ENCODE assay signal across 8 cellular contexts in genomic region chr12:54279227-54279631, GRCh38. TPM values are rescaled to one million over a fixed set of nuclear protein-coding genes. Genes with fewer than 3 reads are reported as not detected.
DNase-seq lines count a peak whose midpoint lies in the region; ATAC-seq and TF ChIP-seq lines count a peak whose summit lies in the region.

No MANE protein-coding gene starts in this region.

- H3K23ac ChIP-seq in mesenchymal stem cell (ENCODE audit: low read length in 2 of 2), result no peak overlapping the region

- no peak for TF ChIP-seq POLR2A in heart left ventricle (IDR thresholded peaks at IDR 0.05)
- peak; percentile 47 for TF ChIP-seq POLR2A in breast epithelium (IDR thresholded peaks at IDR 0.05)
- TF ChIP-seq POLR2A in vagina (IDR thresholded peaks at IDR 0.05), result no peak

- no peak overlapping the region for H4K8ac ChIP-seq in mesenchymal stem cell (ENCODE audit: low read length)

- WGBS in heart left ventricle, 4 donors, result 0 to 1% (median 0%) methylated on average over 19 of the region's 19 CpGs
- under 1% methylated on average over 19 of the region's 19 CpGs for WGBS in mesenchymal stem cell

- peak overlapping the region; percentile 75 for H3K4me2 ChIP-seq in mesenchymal stem cell (ENCODE audit: low read length, poor library complexity, severe bottlenecking)

- H2BK15ac ChIP-seq in mesenchymal stem cell (ENCODE audit: low read depth, poor library complexity, severe bottlenecking), result no peak overlapping the region

- no peak overlapping the region for H2AFZ ChIP-seq in mesenchymal stem cell (ENCODE audit: low read depth, low read length)

- DNase-seq in heart left ventricle (no peak), left ventricle myocardium superior (no peak), breast epithelium (ENCODE audit: low spot score in 2 of 2) (no peak), mesenchymal stem cell (no peak), vagina (ENCODE audit: extremely low spot score in 2 of 2) (no peak), NCI-H82 (lab: John Stamatoyannopoulos, UW) (no peak)
- no peak for DNase-seq in activated CD4-positive, alpha-beta T cell treated with anti-CD3 and anti-CD28 coated beads, Interleukin-2, amount 50 U/mL, for 1 hour
- no peak for DNase-seq in activated CD8-positive, alpha-beta memory T cell treated with anti-CD3 and anti-CD28 coated beads, Interleukin-2, amount 50 U/mL, for 4 hours

- peak overlapping the region; percentile 86 for H2AK5ac ChIP-seq in mesenchymal stem cell (ENCODE audit: low read length, severe bottlenecking)

- intact Hi-C loops in heart left ventricle (cut with DNase I), result loop anchor here in 2 of 10 donors (2.0 kb wide), 3 partner anchors 18 to 46 kb away; partner anchors contain the start of gene COPZ1 (in 1 of the 2)
- intact Hi-C loops in left ventricle myocardium superior (cut with micrococcal nuclease), result no loop called here
- intact Hi-C loops in breast epithelium (cut with DNase I; ENCODE audit: low total_unique reads), result no loop called here
- intact Hi-C loops in vagina (cut with DNase I), result no loop called here

- H3K27ac ChIP-seq in heart left ventricle, result peak overlapping the region; percentile 82 to 99 (median 94)
- H3K27ac ChIP-seq in breast epithelium, result peak overlapping the region; percentile 93 to 96
- peak overlapping the region; percentile 96 for H3K27ac ChIP-seq in mesenchymal stem cell (ENCODE audit: low read length, poor library complexity, severe bottlenecking)
- peak overlapping the region; percentile 84 for H3K27ac ChIP-seq in vagina

- H4K91ac ChIP-seq in mesenchymal stem cell (ENCODE audit: low read length), result no peak overlapping the region

- TF ChIP-seq CTCF in heart left ventricle (IDR thresholded peaks at IDR 0.05) (no peak), breast epithelium (IDR thresholded peaks at IDR 0.05) (no peak), vagina (IDR thresholded peaks at IDR 0.05) (no peak)

- no peak overlapping the region for H2BK120ac ChIP-seq in mesenchymal stem cell (ENCODE audit: low read depth, low read length)

- H3K36me3 ChIP-seq in heart left ventricle, result peaks cover 0 to 31% (median 29%) of the 10 kb centered on the region in 9 donors
- no peaks in the 10 kb centered on the region for H3K36me3 ChIP-seq in breast epithelium
- H3K36me3 ChIP-seq in mesenchymal stem cell (ENCODE audit: control insufficient read depth in 1 of 2, insufficient read depth in 2 of 2, low read depth in 1 of 2, low read length in 2 of 2), result peaks cover 5 to 32% of the 10 kb centered on the region in 2 experiments
- H3K36me3 ChIP-seq in vagina, result peaks cover 4 to 23% of the 10 kb centered on the region in 2 donors

- H3K79me1 ChIP-seq in mesenchymal stem cell (replicated peaks; ENCODE audit: low read length, poor library complexity, severe bottlenecking), result no peaks in the 10 kb centered on the region

- H2BK5ac ChIP-seq in mesenchymal stem cell (ENCODE audit: low read depth, low read length, poor library complexity, severe bottlenecking), result peak overlapping the region; percentile 84

- no peaks in the 10 kb centered on the region for H3K9me3 ChIP-seq in heart left ventricle
- no peaks in the 10 kb centered on the region for H3K9me3 ChIP-seq in breast epithelium
- no peaks in the 10 kb centered on the region for H3K9me3 ChIP-seq in mesenchymal stem cell (ENCODE audit: control insufficient read depth, low read length)
- H3K9me3 ChIP-seq in vagina, result no peaks in the 10 kb centered on the region

- peak overlapping the region in 1 of 2 experiments; percentile 82 for H3K14ac ChIP-seq in mesenchymal stem cell (ENCODE audit: low read length in 2 of 2)

- H2BK12ac ChIP-seq in mesenchymal stem cell (ENCODE audit: low read length in 2 of 2), result peak overlapping the region in 1 of 2 experiments; percentile 76

- peak overlapping the region in 1 of 2 experiments; percentile 93 for H3K4ac ChIP-seq in mesenchymal stem cell (ENCODE audit: low read depth in 1 of 2, low read length in 2 of 2)

- peaks cover 7 to 54% (median 47%) of the 10 kb centered on the region in 12 donors for H3K4me1 ChIP-seq in heart left ventricle
- H3K4me1 ChIP-seq in breast epithelium, result peaks cover 3 to 34% of the 10 kb centered on the region in 2 donors
- peaks cover 5% of the 10 kb centered on the region for H3K4me1 ChIP-seq in mesenchymal stem cell (ENCODE audit: control insufficient read depth, insufficient read depth, low read depth, low read length)
- H3K4me1 ChIP-seq in vagina, result peaks cover 54% of the 10 kb centered on the region

- peak overlapping the region; percentile 60 to 93 (median 72) for H3K4me3 ChIP-seq in heart left ventricle
- peak overlapping the region; percentile 76 to 79 (median 76) for H3K4me3 ChIP-seq in breast epithelium
- H3K4me3 ChIP-seq in mesenchymal stem cell (ENCODE audit: insufficient read depth in 1 of 2, low read depth in 1 of 2, low read length in 2 of 2), result peak overlapping the region; percentile 62 to 88
- peak overlapping the region; percentile 62 to 84 for H3K4me3 ChIP-seq in vagina

- H3K9ac ChIP-seq in mesenchymal stem cell (ENCODE audit: low read length), result peak overlapping the region; percentile 95

- H3K27me3 ChIP-seq in heart left ventricle (no peaks in the 10 kb centered on the region), breast epithelium (no peaks in the 10 kb centered on the region), mesenchymal stem cell (ENCODE audit: control insufficient read depth in 1 of 2, insufficient read depth in 1 of 2, low read length in 2 of 2) (no peaks in the 10 kb centered on the region), vagina (no peaks in the 10 kb centered on the region)

- peak overlapping the region in 1 of 2 experiments; percentile 60 for H3K18ac ChIP-seq in mesenchymal stem cell (ENCODE audit: low read depth in 1 of 2, low read length in 2 of 2)

- ATAC-seq in heart left ventricle, result no peak
- ATAC-seq in left ventricle myocardium superior, result no peak

RNA-seq across cellular contexts. Expression of gene CBX5, which starts 0.7 kb away (rescaled TPM):
- total RNA-seq in heart left ventricle (10 to 100 TPM; 22.3 to 59.5 (median 49.4) TPM), left ventricle myocardium superior (48.0 TPM), breast epithelium (10 to 100 TPM; 22.4 to 45.8 (median 31.8) TPM), vagina (21.6 TPM)
- 10 to 100 TPM; 18.4 to 32.1 TPM for polyA plus RNA-seq in heart left ventricle
- polyA plus RNA-seq in mesenchymal stem cell (2013, experiment 1 of 2), result 34.7 TPM
- 34.1 TPM for polyA plus RNA-seq in mesenchymal stem cell (2013, experiment 2 of 2)

RNA-seq across cellular contexts. Expression of gene HNRNPA1, which starts 1.3 kb away (rescaled TPM):
- total RNA-seq in heart left ventricle (100 to 1,000 TPM; 129 to 565 (median 396) TPM), left ventricle myocardium superior (450 TPM), breast epithelium (100 to 1,000 TPM; 387 to 571 (median 477) TPM), vagina (521 TPM)
- 100 to 1,000 TPM; 315 to 735 TPM for polyA plus RNA-seq in heart left ventricle
- polyA plus RNA-seq in mesenchymal stem cell (2013, experiment 1 of 2), result 983 TPM
- 943 TPM for polyA plus RNA-seq in mesenchymal stem cell (2013, experiment 2 of 2)

RNA-seq across cellular contexts. Expression of gene NFE2, which starts 21.6 kb away (rescaled TPM):
- total RNA-seq in heart left ventricle (1 to 10 TPM in 2 of 9 donors, under 1 TPM in 5, not detected in 2; 0.21 to 1.7 (median 0.63) TPM), left ventricle myocardium superior (0.74 TPM), breast epithelium (under 1 TPM; 0.15 to 0.48 (median 0.33) TPM), vagina (not detected)
- polyA plus RNA-seq in heart left ventricle, result under 1 TPM; 0.38 to 0.51 TPM
- 0.12 TPM for polyA plus RNA-seq in mesenchymal stem cell (2013, experiment 1 of 2)
- polyA plus RNA-seq in mesenchymal stem cell (2013, experiment 2 of 2), result 0.10 TPM

RNA-seq across cellular contexts. Expression of gene COPZ1, which starts 45.7 kb away (rescaled TPM):
- total RNA-seq in heart left ventricle (100 to 1,000 TPM; 112 to 146 (median 125) TPM), left ventricle myocardium superior (114 TPM), breast epithelium (100 to 1,000 TPM in 1 of 3 donors, 10 to 100 TPM in 2; 70.9 to 109 (median 90.1) TPM), vagina (47.6 TPM)
- polyA plus RNA-seq in heart left ventricle, result 100 to 1,000 TPM in 1 of 2 donors, 10 to 100 TPM in 1; 77.3 to 142 TPM
- 182 TPM for polyA plus RNA-seq in mesenchymal stem cell (2013, experiment 1 of 2)
- 182 TPM for polyA plus RNA-seq in mesenchymal stem cell (2013, experiment 2 of 2)
